1 cellular context compared by ENCODE assay signal in genomic region chr22:30890689-30891442, GRCh38.
TF ChIP-seq lines count a peak whose summit lies in the region.

No MANE protein-coding gene starts in this region.

TF ChIP-seq in HEK293, 187 proteins besides CTCF, POLR2A, EP300 and RAD21 (continued from another document):
- no peak for TF ChIP-seq ZNF148 (tag by site-specific recombination; IDR thresholded peaks at IDR 0.05; ENCODE audit: borderline replicate concordance)
